25 cellular contexts compared by ENCODE assay signal in the genomic region with DNA sequence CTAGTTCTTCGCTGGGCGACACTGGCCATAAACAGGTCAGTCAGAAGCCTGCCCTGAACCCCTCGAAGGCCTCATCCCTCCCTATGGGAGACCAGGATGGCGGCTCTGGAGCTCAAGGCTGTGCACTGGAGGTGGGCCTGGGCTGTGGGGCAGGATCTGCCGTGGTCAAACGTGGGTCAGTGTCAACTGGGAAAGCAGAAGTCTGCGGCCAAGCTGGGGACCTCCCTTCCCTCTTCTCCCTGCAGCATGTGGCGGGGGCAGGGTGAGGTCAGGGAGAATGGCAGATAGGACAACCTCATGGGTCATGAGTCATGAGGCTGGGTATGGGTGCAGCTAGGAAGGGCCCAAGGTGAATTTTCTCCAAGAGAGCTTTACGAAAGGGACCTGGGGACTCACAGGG.
A peak's percentile ranks its signal among the peaks of the same experiment; 100 is the strongest.
DNase-seq lines count a peak whose midpoint lies in the region; ATAC-seq, FAIRE-seq and TF ChIP-seq lines count a peak whose summit lies in the region.
"Had no signal": no experiment of that assay in that cellular context is flagged by ENCODE, and none has a peak within 500 bp of the region (broad histone marks: within the 10 kb centered on the region; RNA-seq: fewer than 3 reads in every experiment).

No MANE protein-coding gene starts in this region.

- no peak for DNase-seq in activated naive CD8-positive, alpha-beta T cell treated with anti-CD3 and anti-CD28 coated beads, Interleukin-2, amount 50 U/mL, for 24 hours
- DNase-seq in activated naive CD8-positive, alpha-beta T cell treated with anti-CD3 and anti-CD28 coated beads for 36 hours, result no peak
- DNase-seq in RCC 7860 (ENCODE audit: low spot score) (peak; percentile 37), left lobe of liver (ENCODE audit: low spot score) (no peak), tibial artery (peak in 1 of 2 donors; percentile 68), WTC11 (ENCODE audit: low spot score) (no peak)
- no peak for DNase-seq in stimulated activated CD4-positive, alpha-beta T cell treated with anti-CD3 and anti-CD28 coated beads, Interleukin-1b, Interleukin-23, amount 100 ng/mL, for 48 hours
- DNase-seq: activated CD4-positive, alpha-beta T cell treated with anti-CD3 and anti-CD28 coated beads, Interleukin-2, amount 50 U/mL, for 48 hours; activated naive CD4-positive, alpha-beta T cell; DMS 273 treated with DMSO at 0.1 percent for 48 hours; effector memory CD8-positive, alpha-beta T cell; esophagus squamous epithelium; HCEC 1CT; kidney glomerular epithelial cell; NCI-H1436; NCI-H2171; NCI-H526; psoas muscle; stimulated activated CD4-positive, alpha-beta T cell treated with anti-CD3 and anti-CD28 coated beads, Interleukin-4, amount 100 ng/mL, for 1 hour; WERI-Rb-1 had no signal

- H3K27me3 Mint-ChIP-seq in activated naive CD8-positive, alpha-beta T cell treated with anti-CD3 and anti-CD28 coated beads, Interleukin-2, amount 50 U/mL, for 24 hours, result no peaks in the 10 kb centered on the region
- no peaks in the 10 kb centered on the region for H3K27me3 Mint-ChIP-seq in activated naive CD8-positive, alpha-beta T cell treated with anti-CD3 and anti-CD28 coated beads for 36 hours
- H3K27me3 Mint-ChIP-seq in WTC11 (ENCODE audit: low read depth), result no peaks in the 10 kb centered on the region

- POLR2A ChIA-PET in WTC11 (lab: Charles Lee), result interaction anchor here (1.0 kb wide), 1 partner anchor 10 kb away, joined by 3 read pairs; no protein-coding TSS in a partner anchor

- no peak overlapping the region for H3K4me3 Mint-ChIP-seq in activated naive CD8-positive, alpha-beta T cell treated with anti-CD3 and anti-CD28 coated beads, Interleukin-2, amount 50 U/mL, for 24 hours
- H3K4me3 Mint-ChIP-seq in activated naive CD8-positive, alpha-beta T cell treated with anti-CD3 and anti-CD28 coated beads for 36 hours, result no peak overlapping the region
- no peak overlapping the region for H3K4me3 Mint-ChIP-seq in WTC11
- H3K4me3 Mint-ChIP-seq: effector memory CD8-positive, alpha-beta T cell; neural progenitor cell had no signal

- H3K4me3 ChIP-seq in tibial artery, result no peak overlapping the region
- H3K4me3 ChIP-seq: body of pancreas, esophagus squamous epithelium, neural progenitor cell, psoas muscle, skin epidermis had no signal

- peak overlapping the region; percentile 87 to 98 for H3K27ac ChIP-seq in tibial artery
- H3K27ac ChIP-seq: body of pancreas, neural progenitor cell, psoas muscle, WERI-Rb-1 had no signal

- intact Hi-C loops in tibial artery (cut with DNase I; ENCODE audit: low total_unique reads), result no loop called here

- no peak overlapping the region for H3K27ac Mint-ChIP-seq in activated naive CD8-positive, alpha-beta T cell treated with anti-CD3 and anti-CD28 coated beads, Interleukin-2, amount 50 U/mL, for 24 hours
- no peak overlapping the region for H3K27ac Mint-ChIP-seq in activated naive CD8-positive, alpha-beta T cell treated with anti-CD3 and anti-CD28 coated beads for 36 hours
- H3K27ac Mint-ChIP-seq in WTC11, result no peak overlapping the region
- H3K27ac Mint-ChIP-seq: effector memory CD8-positive, alpha-beta T cell had no signal

- H3K36me3 ChIP-seq in tibial artery, result no peaks in the 10 kb centered on the region
- H3K36me3 ChIP-seq: esophagus squamous epithelium, neural progenitor cell, WERI-Rb-1 had no signal

- no peaks in the 10 kb centered on the region for H3K27me3 ChIP-seq in tibial artery
- H3K27me3 ChIP-seq: body of pancreas, neural progenitor cell had no signal

- TF ChIP-seq CTCF in tibial artery (IDR thresholded peaks at IDR 0.05) (no peak), WTC11 (IDR thresholded peaks at IDR 0.05) (no peak)

- no peaks in the 10 kb centered on the region for H3K9me3 Mint-ChIP-seq in activated naive CD8-positive, alpha-beta T cell treated with anti-CD3 and anti-CD28 coated beads, Interleukin-2, amount 50 U/mL, for 24 hours
- H3K9me3 Mint-ChIP-seq in activated naive CD8-positive, alpha-beta T cell treated with anti-CD3 and anti-CD28 coated beads for 36 hours, result no peaks in the 10 kb centered on the region
- no peaks in the 10 kb centered on the region for H3K9me3 Mint-ChIP-seq in WTC11
- H3K9me3 Mint-ChIP-seq: effector memory CD8-positive, alpha-beta T cell; neural progenitor cell had no signal

- peaks cover 31% of the 10 kb centered on the region for H3K4me1 Mint-ChIP-seq in activated naive CD8-positive, alpha-beta T cell treated with anti-CD3 and anti-CD28 coated beads, Interleukin-2, amount 50 U/mL, for 24 hours
- peaks cover 20% of the 10 kb centered on the region for H3K4me1 Mint-ChIP-seq in activated naive CD8-positive, alpha-beta T cell treated with anti-CD3 and anti-CD28 coated beads for 36 hours
- H3K4me1 Mint-ChIP-seq in WTC11, result no peaks in the 10 kb centered on the region

- H3K4me1 ChIP-seq in tibial artery, result peaks cover 19 to 39% (median 25%) of the 10 kb centered on the region in 4 donors

- peak; percentile 8 for ATAC-seq in activated naive CD8-positive, alpha-beta T cell treated with anti-CD3 and anti-CD28 coated beads, Interleukin-2, amount 50 U/mL, for 24 hours
- ATAC-seq in left lobe of liver (peak; percentile 11), HG02642 (IDR thresholded peaks at IDR 0.05; ENCODE audit: poor library complexity, unreplicated experiment) (no peak), WTC11 (no peak)
- ATAC-seq: body of pancreas; effector memory CD8-positive, alpha-beta T cell; psoas muscle had no signal

- FAIRE-seq in RCC 7860 (lab: Jason Lieb, UNC), result no peak
- FAIRE-seq: A204.1 had no signal

- peaks cover 0 to 6% (median 0%) of the 10 kb centered on the region in 3 donors for H3K9me3 ChIP-seq in tibial artery
- H3K9me3 ChIP-seq: psoas muscle had no signal

- CTCF ChIA-PET in WTC11 (lab: Charles Lee), result interaction anchor here (1.6 kb wide), 1 partner anchor 10 kb away, joined by 9 read pairs; no protein-coding TSS in a partner anchor

- no peaks in the 10 kb centered on the region for H3K36me3 Mint-ChIP-seq in activated naive CD8-positive, alpha-beta T cell treated with anti-CD3 and anti-CD28 coated beads, Interleukin-2, amount 50 U/mL, for 24 hours (ENCODE audit: low read depth)
- H3K36me3 Mint-ChIP-seq in activated naive CD8-positive, alpha-beta T cell treated with anti-CD3 and anti-CD28 coated beads for 36 hours, result no peaks in the 10 kb centered on the region
- no peaks in the 10 kb centered on the region for H3K36me3 Mint-ChIP-seq in WTC11
- H3K36me3 Mint-ChIP-seq: neural progenitor cell had no signal

TF ChIP-seq in WTC11, 78 proteins besides CTCF, POLR2A, EP300 and RAD21 (continues in another document):
- no peak for TF ChIP-seq RORB (CRISPR knock-in tag; IDR thresholded peaks at IDR 0.05)
- TF ChIP-seq CREM (CRISPR knock-in tag; IDR thresholded peaks at IDR 0.05), result no peak
- no peak for TF ChIP-seq ZNF263 (CRISPR knock-in tag; IDR thresholded peaks at IDR 0.05; ENCODE audit: low read depth)
- TF ChIP-seq ZNF423 (CRISPR knock-in tag; IDR thresholded peaks at IDR 0.05), result no peak
- TF ChIP-seq, protein P1, sequence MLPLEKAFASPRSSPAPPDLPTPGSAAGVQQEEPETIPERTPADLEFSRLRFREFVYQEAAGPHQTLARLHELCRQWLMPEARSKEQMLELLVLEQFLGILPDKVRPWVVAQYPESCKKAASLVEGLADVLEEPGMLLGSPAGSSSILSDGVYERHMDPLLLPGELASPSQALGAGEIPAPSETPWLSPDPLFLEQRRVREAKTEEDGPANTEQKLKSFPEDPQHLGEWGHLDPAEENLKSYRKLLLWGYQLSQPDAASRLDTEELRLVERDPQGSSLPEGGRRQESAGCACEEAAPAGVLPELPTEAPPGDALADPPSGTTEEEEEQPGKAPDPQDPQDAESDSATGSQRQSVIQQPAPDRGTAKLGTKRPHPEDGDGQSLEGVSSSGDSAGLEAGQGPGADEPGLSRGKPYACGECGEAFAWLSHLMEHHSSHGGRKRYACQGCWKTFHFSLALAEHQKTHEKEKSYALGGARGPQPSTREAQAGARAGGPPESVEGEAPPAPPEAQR (CRISPR knock-in tag; IDR thresholded peaks at IDR 0.05), result no peak
- TF ChIP-seq ZNF317 (CRISPR knock-in tag; IDR thresholded peaks at IDR 0.05; ENCODE audit: borderline replicate concordance, low read depth), result no peak
- no peak for TF ChIP-seq FOXK1 (CRISPR knock-in tag; IDR thresholded peaks at IDR 0.05)
- no peak for TF ChIP-seq FOXP1 (CRISPR knock-in tag; IDR thresholded peaks at IDR 0.05; ENCODE audit: borderline replicate concordance)
- TF ChIP-seq ZBTB21 (CRISPR knock-in tag; IDR thresholded peaks at IDR 0.05; ENCODE audit: borderline replicate concordance), result no peak
- TF ChIP-seq ZNF219 (CRISPR knock-in tag; IDR thresholded peaks at IDR 0.05; ENCODE audit: borderline replicate concordance), result no peak
- TF ChIP-seq ESRRA (CRISPR knock-in tag; IDR thresholded peaks at IDR 0.05; ENCODE audit: borderline replicate concordance), result no peak
- TF ChIP-seq, protein P2, sequence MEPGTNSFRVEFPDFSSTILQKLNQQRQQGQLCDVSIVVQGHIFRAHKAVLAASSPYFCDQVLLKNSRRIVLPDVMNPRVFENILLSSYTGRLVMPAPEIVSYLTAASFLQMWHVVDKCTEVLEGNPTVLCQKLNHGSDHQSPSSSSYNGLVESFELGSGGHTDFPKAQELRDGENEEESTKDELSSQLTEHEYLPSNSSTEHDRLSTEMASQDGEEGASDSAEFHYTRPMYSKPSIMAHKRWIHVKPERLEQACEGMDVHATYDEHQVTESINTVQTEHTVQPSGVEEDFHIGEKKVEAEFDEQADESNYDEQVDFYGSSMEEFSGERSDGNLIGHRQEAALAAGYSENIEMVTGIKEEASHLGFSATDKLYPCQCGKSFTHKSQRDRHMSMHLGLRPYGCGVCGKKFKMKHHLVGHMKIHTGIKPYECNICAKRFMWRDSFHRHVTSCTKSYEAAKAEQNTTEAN (CRISPR knock-in tag; IDR thresholded peaks at IDR 0.05), result no peak
- TF ChIP-seq CREB1 (CRISPR knock-in tag; IDR thresholded peaks at IDR 0.05), result no peak
- TF ChIP-seq RELA (CRISPR knock-in tag; IDR thresholded peaks at IDR 0.05; ENCODE audit: borderline replicate concordance), result no peak

Comparison
In these comparisons a context has a peak if more than half of its experiments do, and no peak if none do; other contexts are left out.
1. ATAC-seq: peak in activated naive CD8-positive, alpha-beta T cell treated with anti-CD3 and anti-CD28 coated beads, Interleukin-2, amount 50 U/mL, for 24 hours (single experiment) and left lobe of liver (single experiment); none in HG02642 (single experiment) and WTC11 (single experiment).